ENCODE assay signal across 19 cellular contexts in genomic region chr1:209375097-209375496, GRCh38.
DNase-seq lines count a peak whose midpoint lies in the region; FAIRE-seq and TF ChIP-seq lines count a peak whose summit lies in the region.
"Had no signal": no experiment of that assay in that cellular context is flagged by ENCODE, and none has a peak within 500 bp of the region (broad histone marks: within the 10 kb centered on the region; RNA-seq: fewer than 3 reads in every experiment).

No MANE protein-coding gene starts in this region.

- no peaks in the 10 kb centered on the region for H3K79me1 ChIP-seq in mesenchymal stem cell (replicated peaks; ENCODE audit: low read length, poor library complexity, severe bottlenecking)

- H3K4me1 ChIP-seq in mesenchymal stem cell (ENCODE audit: control insufficient read depth, insufficient read depth, low read depth, low read length) (peaks cover 2% of the 10 kb centered on the region), adrenal gland (replicated peaks in 1 of 2) (no peaks in the 10 kb centered on the region)

- peak; percentile 13 for FAIRE-seq in HTR-8/SVneo (lab: Jason Lieb, UNC)
- FAIRE-seq: A204.1, GM12892, GM19239, HepG2 had no signal

- H2BK12ac ChIP-seq in mesenchymal stem cell (ENCODE audit: low read length in 2 of 2) = no peak overlapping the region

- no peak overlapping the region for H4K8ac ChIP-seq in mesenchymal stem cell (ENCODE audit: low read length)

- no peak overlapping the region for H3K23ac ChIP-seq in mesenchymal stem cell (ENCODE audit: low read length in 2 of 2)

- H3K27me3 ChIP-seq in mesenchymal stem cell (ENCODE audit: control insufficient read depth in 1 of 2, insufficient read depth in 1 of 2, low read length in 2 of 2) = no peaks in the 10 kb centered on the region
- no peaks in the 10 kb centered on the region for H3K27me3 ChIP-seq in adrenal gland

- H3K9me3 ChIP-seq in mesenchymal stem cell (ENCODE audit: control insufficient read depth, low read length) (no peaks in the 10 kb centered on the region), adrenal gland (replicated peaks in 1 of 3) (no peaks in the 10 kb centered on the region)

- no peak for TF ChIP-seq CTCF in chondrocyte (IDR thresholded peaks at IDR 0.05)
- no peak for TF ChIP-seq CTCF in adrenal gland (IDR thresholded peaks at IDR 0.05)

- no peak overlapping the region for H3K14ac ChIP-seq in mesenchymal stem cell (ENCODE audit: low read length in 2 of 2)

- H3K4me3 Mint-ChIP-seq in chondrocyte (ENCODE audit: unreplicated experiment) = no peak overlapping the region

- H2AFZ ChIP-seq in mesenchymal stem cell (ENCODE audit: low read depth, low read length) = no peak overlapping the region

- H3K18ac ChIP-seq in mesenchymal stem cell (ENCODE audit: low read depth in 1 of 2, low read length in 2 of 2) = no peak overlapping the region

- no peak overlapping the region for H3K9ac ChIP-seq in mesenchymal stem cell (ENCODE audit: low read length)

- H3K36me3 ChIP-seq in mesenchymal stem cell (ENCODE audit: control insufficient read depth in 1 of 2, insufficient read depth in 2 of 2, low read depth in 1 of 2, low read length in 2 of 2) (no peaks in the 10 kb centered on the region), adrenal gland (replicated peaks in 1 of 2) (no peaks in the 10 kb centered on the region)

- H2BK15ac ChIP-seq in mesenchymal stem cell (ENCODE audit: low read depth, poor library complexity, severe bottlenecking) = no peak overlapping the region

- no peak overlapping the region for H3K4me2 ChIP-seq in mesenchymal stem cell (ENCODE audit: low read length, poor library complexity, severe bottlenecking)

- H3K36me3 Mint-ChIP-seq in chondrocyte (ENCODE audit: low read depth) = no peaks in the 10 kb centered on the region

- H3K4ac ChIP-seq in mesenchymal stem cell (ENCODE audit: low read depth in 1 of 2, low read length in 2 of 2) = no peak overlapping the region

- WGBS in mesenchymal stem cell = 72% methylated on average over 4 of the region's 5 CpGs
- WGBS in adrenal gland, 4 donors = 64 to 75% (median 74%) methylated on average over 5 of the region's 5 CpGs

- H3K27ac ChIP-seq in mesenchymal stem cell (ENCODE audit: low read length, poor library complexity, severe bottlenecking) = peak overlapping the region; percentile 74
- H3K27ac ChIP-seq in adrenal gland = no peak overlapping the region
- H3K27ac ChIP-seq: C4-2B had no signal

- H3K4me1 Mint-ChIP-seq in chondrocyte (ENCODE audit: low read depth) = peaks cover 21% of the 10 kb centered on the region

- no peak for TF ChIP-seq POLR2A in adrenal gland (IDR thresholded peaks at IDR 0.05)

- H4K91ac ChIP-seq in mesenchymal stem cell (ENCODE audit: low read length) = no peak overlapping the region

- H2BK120ac ChIP-seq in mesenchymal stem cell (ENCODE audit: low read depth, low read length) = no peak overlapping the region

- H3K9me3 Mint-ChIP-seq in chondrocyte (ENCODE audit: low read depth) = no peaks in the 10 kb centered on the region

- no peaks in the 10 kb centered on the region for H3K27me3 Mint-ChIP-seq in chondrocyte (ENCODE audit: low read depth)

- H2AK5ac ChIP-seq in mesenchymal stem cell (ENCODE audit: low read length, severe bottlenecking) = no peak overlapping the region

- no peak overlapping the region for H2BK5ac ChIP-seq in mesenchymal stem cell (ENCODE audit: low read depth, low read length, poor library complexity, severe bottlenecking)

- peak; percentile 60 for DNase-seq in A172 (ENCODE audit: low spot score)
- peak; percentile 13 for DNase-seq in HTR-8/SVneo (ENCODE audit: insufficient read length, low spot score)
- no peak for DNase-seq in chondrocyte (ENCODE audit: low spot score)
- no peak for DNase-seq in mesenchymal stem cell
- DNase-seq in NCI-H187 (lab: John Stamatoyannopoulos, UW) = no peak
- DNase-seq in posterior cingulate gyrus = no peak
- no peak for DNase-seq in adrenal gland
- no peak for DNase-seq in stimulated activated CD4-positive, alpha-beta T cell treated with anti-CD3 and anti-CD28 coated beads, Interleukin-4, amount 100 ng/mL, for 1 hour
- DNase-seq: COR-L47, DMS53, GOT3, NCI-H1417 treated with DMSO at 0.1 percent for 48 hours, NCI-H2081 treated with DMSO at 0.1 percent for 48 hours, NCI-H524 had no signal

- intact Hi-C loops in posterior cingulate gyrus (cut with DNase I) (no loop called here), adrenal gland (cut with DNase I) (no loop called here)

- H3K4me3 ChIP-seq in mesenchymal stem cell (ENCODE audit: insufficient read depth in 1 of 2, low read depth in 1 of 2, low read length in 2 of 2) (no peak overlapping the region), adrenal gland (no peak overlapping the region)

- peak overlapping the region; percentile 52 for H3K27ac Mint-ChIP-seq in chondrocyte (ENCODE audit: unreplicated experiment)

Comparison
In these comparisons a context has a peak if more than half of its experiments do, and no peak if none do; other contexts are left out.
1. DNase-seq: peak in A172 (single experiment) and HTR-8/SVneo (single experiment); none in chondrocyte (single experiment), mesenchymal stem cell (single experiment), NCI-H187 (0 of 2), posterior cingulate gyrus (0 of 10), adrenal gland (0 of 7) and stimulated activated CD4-positive, alpha-beta T cell treated with anti-CD3 and anti-CD28 coated beads, Interleukin-4, amount 100 ng/mL, for 1 hour (single experiment).